Comparison of ENCODE assay signal across 26 cellular contexts in the genomic region with DNA sequence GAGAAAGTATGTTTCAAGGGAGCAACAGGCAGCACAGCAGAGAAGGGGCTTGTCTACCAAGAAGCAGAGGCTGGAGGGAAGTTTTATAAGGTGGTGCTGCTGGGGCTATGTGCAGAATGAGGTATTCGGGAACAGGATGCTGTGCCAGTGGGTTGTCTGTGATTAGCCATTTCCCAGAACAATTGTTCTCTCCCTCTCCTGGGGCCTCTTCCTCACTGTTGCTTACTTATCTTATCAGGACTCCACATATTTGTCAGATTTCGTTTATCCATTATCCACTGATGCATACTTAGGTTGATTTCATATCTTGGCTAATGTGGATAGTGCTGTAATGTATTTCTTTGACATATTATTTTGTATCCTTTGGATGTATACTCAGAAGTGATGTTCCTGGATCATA.
DNase-seq lines count a peak whose midpoint lies in the region; ATAC-seq and TF ChIP-seq lines count a peak whose summit lies in the region.
"Had no signal": no experiment of that assay in that cellular context is flagged by ENCODE, and none has a peak within 500 bp of the region (broad histone marks: within the 10 kb centered on the region; RNA-seq: fewer than 3 reads in every experiment).

No MANE protein-coding gene starts in this region.

- ATAC-seq in WTC11 (peak; percentile 46; the same call in 1 of the 2 replicates), HG03342 (IDR thresholded peaks at IDR 0.05; ENCODE audit: unreplicated experiment) (no peak)
- ATAC-seq: naive thymus-derived CD4-positive, alpha-beta T cell; psoas muscle; stimulated activated memory B cell treated with anti-CD40 and anti-IgM and Interleukin-4, amounts not matched to agents 10 μg/mL and 1 μg/mL and 100 μg/mL, for 72 hours had no signal

- H3K4me3 ChIP-seq in fibroblast of the aortic adventitia (ENCODE audit: low read depth, low read length) (no peak overlapping the region), foreskin fibroblast (ENCODE audit: low read depth in 1 of 2, low read length in 2 of 2) (no peak overlapping the region)
- H3K4me3 ChIP-seq: adrenal gland; BLaER1 treated with 17β-estradiol and CSF1 and Interleukin-3, amounts not matched to agents 10 nM and 100 nM; psoas muscle had no signal

- peaks cover 17% of the 10 kb centered on the region for H3K9me3 Mint-ChIP-seq in WTC11
- H3K9me3 Mint-ChIP-seq: activated naive CD4-positive, alpha-beta T cell treated with anti-CD3 and anti-CD28 coated beads, Interleukin-2, amount 10 ng/mL, durations not matched to agents 7 days and 5 days; type B pancreatic cell had no signal

- peaks cover 29% of the 10 kb centered on the region for H3K4me1 Mint-ChIP-seq in WTC11
- H3K4me1 Mint-ChIP-seq: activated naive CD4-positive, alpha-beta T cell treated with anti-CD3 and anti-CD28 coated beads, Interleukin-2, amount 10 ng/mL, durations not matched to agents 7 days and 5 days; brain; naive thymus-derived CD4-positive, alpha-beta T cell; stimulated activated memory B cell treated with anti-CD40 and anti-IgM and Interleukin-4, amounts not matched to agents 10 μg/mL and 1 μg/mL and 100 μg/mL, for 72 hours had no signal

- DNase-seq in NCI-H146 treated with DMSO at 0.1 percent for 48 hours (lab: John Stamatoyannopoulos, UW; ENCODE audit: unreplicated experiment) (peak; percentile 25), WTC11 (ENCODE audit: low spot score) (no peak), fibroblast of the aortic adventitia (ENCODE audit: low read depth) (peak; percentile 80), pulmonary artery endothelial cell (ENCODE audit: low read depth, low spot score) (peak; percentile 66), foreskin fibroblast (no peak), AG08396 (ENCODE audit: low spot score) (no peak), Ammon's horn (ENCODE audit: low spot score) (no peak)
- DNase-seq: activated CD4-positive, alpha-beta T cell treated with anti-CD3 and anti-CD28 coated beads, Interleukin-2, amount 50 U/mL, for 48 hours; activated CD8-positive, alpha-beta memory T cell treated with anti-CD3 and anti-CD28 coated beads, Interleukin-2, amount 50 U/mL, for 4 hours; activated naive CD4-positive, alpha-beta T cell treated with anti-CD3 and anti-CD28 coated beads, Interleukin-2, amount 10 ng/mL, durations not matched to agents 7 days and 5 days; cerebellar nuclear complex; COR-L47; DMS79; H7; kidney; naive thymus-derived CD4-positive, alpha-beta T cell; NCI-H1436; occipital lobe; psoas muscle; stimulated activated CD4-positive, alpha-beta T cell treated with anti-CD3 and anti-CD28 coated beads, Interleukin-15, amount 100 ng/mL, for 24 hours had no signal

- CTCF ChIA-PET in WTC11 (lab: Charles Lee) = no interaction called here

- TF ChIP-seq CTCF in WTC11 (IDR thresholded peaks at IDR 0.05) (no peak), fibroblast of the aortic adventitia (IDR thresholded peaks at IDR 0.05; ENCODE audit: insufficient read depth, low read length) (no peak), foreskin fibroblast (IDR thresholded peaks at IDR 0.05; ENCODE audit: low read depth, low read length) (no peak)

- H3K4me3 Mint-ChIP-seq in WTC11 = no peak overlapping the region
- H3K4me3 Mint-ChIP-seq: activated naive CD4-positive, alpha-beta T cell treated with anti-CD3 and anti-CD28 coated beads, Interleukin-2, amount 10 ng/mL, durations not matched to agents 7 days and 5 days; brain; naive thymus-derived CD4-positive, alpha-beta T cell; stimulated activated memory B cell treated with anti-CD40 and anti-IgM and Interleukin-4, amounts not matched to agents 10 μg/mL and 1 μg/mL and 100 μg/mL, for 72 hours; type B pancreatic cell had no signal

- POLR2A ChIA-PET in WTC11 (lab: Charles Lee) = no interaction called here

- no peak overlapping the region for H3K27ac Mint-ChIP-seq in WTC11
- H3K27ac Mint-ChIP-seq: activated naive CD4-positive, alpha-beta T cell treated with anti-CD3 and anti-CD28 coated beads, Interleukin-2, amount 10 ng/mL, durations not matched to agents 7 days and 5 days; brain; naive thymus-derived CD4-positive, alpha-beta T cell; stimulated activated memory B cell treated with anti-CD40 and anti-IgM and Interleukin-4, amounts not matched to agents 10 μg/mL and 1 μg/mL and 100 μg/mL, for 72 hours; type B pancreatic cell had no signal

- H3K27me3 Mint-ChIP-seq in WTC11 (ENCODE audit: low read depth) = no peaks in the 10 kb centered on the region; the same call in 1 of the 2 replicates

- H3K36me3 Mint-ChIP-seq in WTC11 = peaks cover 13% of the 10 kb centered on the region
- H3K36me3 Mint-ChIP-seq: activated naive CD4-positive, alpha-beta T cell treated with anti-CD3 and anti-CD28 coated beads, Interleukin-2, amount 10 ng/mL, durations not matched to agents 7 days and 5 days; brain; naive thymus-derived CD4-positive, alpha-beta T cell; stimulated activated memory B cell treated with anti-CD40 and anti-IgM and Interleukin-4, amounts not matched to agents 10 μg/mL and 1 μg/mL and 100 μg/mL, for 72 hours had no signal

TF ChIP-seq in WTC11, 78 proteins besides CTCF, POLR2A, EP300 and RAD21:
- TF ChIP-seq CREB1 (CRISPR knock-in tag; IDR thresholded peaks at IDR 0.05) (no peak), RELA (CRISPR knock-in tag; IDR thresholded peaks at IDR 0.05; ENCODE audit: borderline replicate concordance) (no peak), ETV6 (CRISPR knock-in tag; IDR thresholded peaks at IDR 0.05) (no peak), MXD4 (CRISPR knock-in tag; IDR thresholded peaks at IDR 0.05; ENCODE audit: borderline replicate concordance) (no peak), ESRRA (CRISPR knock-in tag; IDR thresholded peaks at IDR 0.05; ENCODE audit: borderline replicate concordance) (no peak)
- TF ChIP-seq, protein P1, sequence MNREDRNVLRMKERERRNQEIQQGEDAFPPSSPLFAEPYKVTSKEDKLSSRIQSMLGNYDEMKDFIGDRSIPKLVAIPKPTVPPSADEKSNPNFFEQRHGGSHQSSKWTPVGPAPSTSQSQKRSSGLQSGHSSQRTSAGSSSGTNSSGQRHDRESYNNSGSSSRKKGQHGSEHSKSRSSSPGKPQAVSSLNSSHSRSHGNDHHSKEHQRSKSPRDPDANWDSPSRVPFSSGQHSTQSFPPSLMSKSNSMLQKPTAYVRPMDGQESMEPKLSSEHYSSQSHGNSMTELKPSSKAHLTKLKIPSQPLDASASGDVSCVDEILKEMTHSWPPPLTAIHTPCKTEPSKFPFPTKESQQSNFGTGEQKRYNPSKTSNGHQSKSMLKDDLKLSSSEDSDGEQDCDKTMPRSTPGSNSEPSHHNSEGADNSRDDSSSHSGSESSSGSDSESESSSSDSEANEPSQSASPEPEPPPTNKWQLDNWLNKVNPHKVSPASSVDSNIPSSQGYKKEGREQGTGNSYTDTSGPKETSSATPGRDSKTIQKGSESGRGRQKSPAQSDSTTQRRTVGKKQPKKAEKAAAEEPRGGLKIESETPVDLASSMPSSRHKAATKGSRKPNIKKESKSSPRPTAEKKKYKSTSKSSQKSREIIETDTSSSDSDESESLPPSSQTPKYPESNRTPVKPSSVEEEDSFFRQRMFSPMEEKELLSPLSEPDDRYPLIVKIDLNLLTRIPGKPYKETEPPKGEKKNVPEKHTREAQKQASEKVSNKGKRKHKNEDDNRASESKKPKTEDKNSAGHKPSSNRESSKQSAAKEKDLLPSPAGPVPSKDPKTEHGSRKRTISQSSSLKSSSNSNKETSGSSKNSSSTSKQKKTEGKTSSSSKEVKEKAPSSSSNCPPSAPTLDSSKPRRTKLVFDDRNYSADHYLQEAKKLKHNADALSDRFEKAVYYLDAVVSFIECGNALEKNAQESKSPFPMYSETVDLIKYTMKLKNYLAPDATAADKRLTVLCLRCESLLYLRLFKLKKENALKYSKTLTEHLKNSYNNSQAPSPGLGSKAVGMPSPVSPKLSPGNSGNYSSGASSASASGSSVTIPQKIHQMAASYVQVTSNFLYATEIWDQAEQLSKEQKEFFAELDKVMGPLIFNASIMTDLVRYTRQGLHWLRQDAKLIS (CRISPR knock-in tag; IDR thresholded peaks at IDR 0.05; ENCODE audit: borderline replicate concordance) = no peak
TF ChIP-seq in WTC11: peak in this region for 0.

Comparison
In these comparisons a context has a peak if more than half of its experiments do, and no peak if none do; other contexts are left out.
1. DNase-seq: peak in NCI-H146 treated with DMSO at 0.1 percent for 48 hours (single experiment), fibroblast of the aortic adventitia (single experiment) and pulmonary artery endothelial cell (single experiment); none in WTC11 (single experiment), foreskin fibroblast (0 of 2), AG08396 (single experiment) and Ammon's horn (single experiment).